21 cellular contexts compared by ENCODE assay signal in genomic region chr9:76531231-76531775, GRCh38.
A peak's percentile ranks its signal among the peaks of the same experiment; 100 is the strongest.
DNase-seq lines count a peak whose midpoint lies in the region; ATAC-seq and TF ChIP-seq lines count a peak whose summit lies in the region.
"Had no signal": no experiment of that assay in that cellular context is flagged by ENCODE, and none has a peak within 500 bp of the region (broad histone marks: within the 10 kb centered on the region; RNA-seq: fewer than 3 reads in every experiment).

No MANE protein-coding gene starts in this region.

- DNase-seq in GM23338 (ENCODE audit: low spot score), result no peak
- DNase-seq in PC-9, result peak in 1 of 2 experiments; percentile 55
- DNase-seq in trophoblast cell, result peak in 1 of 2 donors; percentile 50
- no peak for DNase-seq in GOT3 (lab: John Stamatoyannopoulos, UW)
- DNase-seq in HAP-1 (ENCODE audit: low spot score in 2 of 2), result no peak
- DNase-seq: activated CD4-positive, alpha-beta T cell treated with anti-CD3 and anti-CD28 coated beads, Interleukin-2, amount 10 ng/mL, durations not matched to agents 7 days and 5 days; activated gamma-delta T cell treated with Interleukin-2 at 50 U/mL for 16 hours; activated T-cell treated with anti-CD3 and anti-CD28 coated beads, Interleukin-2, amount 50 U/mL, for 24 hours; DND-41; kidney; NCI-H1417 treated with DMSO at 0.1 percent for 48 hours; NCI-H510A; OCI-M1; stimulated activated CD4-positive, alpha-beta T cell treated with anti-CD3 and anti-CD28 coated beads, Interleukin-4, amount 100 ng/mL, for 4 hours; stimulated activated naive B cell treated with anti-CD40 and anti-IgM and Interleukin-4, amounts not matched to agents 10 μg/mL and 1 μg/mL and 100 μg/mL, for 72 hours had no signal

- H3K4me1 Mint-ChIP-seq in GM23338, result peaks cover 4% of the 10 kb centered on the region; the same call in 2 of the 3 replicates

- no peak overlapping the region for H2BK120ac ChIP-seq in trophoblast cell (ENCODE audit: insufficient read depth, low read length, poor library complexity)

- no peak overlapping the region for H3K14ac ChIP-seq in trophoblast cell (ENCODE audit: low read length)

- no peak overlapping the region for H4K8ac ChIP-seq in trophoblast cell (ENCODE audit: low read depth, low read length)

- H3K4me2 ChIP-seq in GM23338 (no peak overlapping the region), PC-9 (peak overlapping the region; percentile 32), trophoblast cell (ENCODE audit: low read length) (no peak overlapping the region)
- H3K4me2 ChIP-seq: neural progenitor cell had no signal

- H3K27ac Mint-ChIP-seq in GM23338, result no peak overlapping the region
- H3K27ac Mint-ChIP-seq: activated CD4-positive, alpha-beta T cell treated with anti-CD3 and anti-CD28 coated beads, Interleukin-2, amount 10 ng/mL, durations not matched to agents 7 days and 5 days; activated T-cell treated with anti-CD3 and anti-CD28 coated beads, Interleukin-2, amount 50 U/mL, for 24 hours; neural progenitor cell; stimulated activated naive B cell treated with anti-CD40 and anti-IgM and Interleukin-4, amounts not matched to agents 10 μg/mL and 1 μg/mL and 100 μg/mL, for 72 hours; T-helper 2 cell treated with Interferon-gamma antibody and Interleukin-4, amounts not matched to agents 5 μg/mL and 100 μg/mL, for 36 hours had no signal

- H2BK12ac ChIP-seq in trophoblast cell (ENCODE audit: low read length), result no peak overlapping the region

- H3K9me3 ChIP-seq in PC-9 (ENCODE audit: insufficient read depth, low read depth), result no peaks in the 10 kb centered on the region
- no peaks in the 10 kb centered on the region for H3K9me3 ChIP-seq in endocrine pancreas (ENCODE audit: control insufficient read depth, low read length)
- peaks cover 2% of the 10 kb centered on the region for H3K9me3 ChIP-seq in trophoblast cell (ENCODE audit: insufficient read depth, low read depth, low read length)
- no peaks in the 10 kb centered on the region for H3K9me3 ChIP-seq in HAP-1
- H3K9me3 ChIP-seq: suprapubic skin had no signal

- H3K36me3 Mint-ChIP-seq in GM23338 (ENCODE audit: low read depth), result peaks cover 2% of the 10 kb centered on the region; the same call in 1 of the 3 replicates
- H3K36me3 Mint-ChIP-seq: neural progenitor cell had no signal

- no peak overlapping the region for H4K12ac ChIP-seq in trophoblast cell (ENCODE audit: low read depth, low read length)

- H3K23ac ChIP-seq in trophoblast cell (ENCODE audit: low read length), result no peak overlapping the region

- no peak overlapping the region for H3K18ac ChIP-seq in trophoblast cell (ENCODE audit: low read length)

- H4K91ac ChIP-seq in trophoblast cell (ENCODE audit: low read depth, low read length), result no peak overlapping the region

- H3K27me3 ChIP-seq in GM23338 (ENCODE audit: insufficient read depth), result no peaks in the 10 kb centered on the region
- no peaks in the 10 kb centered on the region for H3K27me3 ChIP-seq in PC-9 (ENCODE audit: insufficient read depth, low read depth)
- no peaks in the 10 kb centered on the region for H3K27me3 ChIP-seq in endocrine pancreas (ENCODE audit: control insufficient read depth, insufficient read depth, low read length)
- H3K27me3 ChIP-seq in trophoblast cell (ENCODE audit: insufficient read depth, low read length), result no peaks in the 10 kb centered on the region
- H3K27me3 ChIP-seq in HAP-1 (ENCODE audit: low read depth), result no peaks in the 10 kb centered on the region
- H3K27me3 ChIP-seq: neural progenitor cell, suprapubic skin had no signal

- H3K4me3 Mint-ChIP-seq in GM23338, result no peak overlapping the region
- H3K4me3 Mint-ChIP-seq: activated CD4-positive, alpha-beta T cell treated with anti-CD3 and anti-CD28 coated beads, Interleukin-2, amount 10 ng/mL, durations not matched to agents 7 days and 5 days; activated T-cell treated with anti-CD3 and anti-CD28 coated beads, Interleukin-2, amount 50 U/mL, for 24 hours; neural progenitor cell; T-helper 2 cell treated with Interferon-gamma antibody and Interleukin-4, amounts not matched to agents 5 μg/mL and 100 μg/mL, for 36 hours had no signal

- intact Hi-C loops in PC-9 (cut with micrococcal nuclease; ENCODE audit: unreplicated experiment), result no loop called here

- no peak for ATAC-seq in GM23338
- no peak for ATAC-seq in HG03460 (IDR thresholded peaks at IDR 0.05; ENCODE audit: unreplicated experiment)
- ATAC-seq: K562 had no signal

- peak overlapping the region; percentile 4 for H3K9ac ChIP-seq in endocrine pancreas (ENCODE audit: control insufficient read depth, insufficient read depth, low read length)
- H3K9ac ChIP-seq in trophoblast cell (ENCODE audit: low read length), result no peak overlapping the region
- H3K9ac ChIP-seq: neural progenitor cell had no signal

- WGBS in trophoblast cell (ENCODE audit: extremely low coverage, insufficient coverage, insufficient read length), result no CpG with 5 or more reads among the region's 3 CpGs

- H3K27ac ChIP-seq in GM23338 (ENCODE audit: low read depth) (no peak overlapping the region), PC-9 (peak overlapping the region; percentile 45), trophoblast cell (ENCODE audit: low read depth, low read length) (no peak overlapping the region)
- H3K27ac ChIP-seq: neural progenitor cell, suprapubic skin had no signal

- peaks cover 4% of the 10 kb centered on the region for H3K27me3 Mint-ChIP-seq in GM23338 (ENCODE audit: insufficient read depth, low read depth, poor library complexity)
- H3K27me3 Mint-ChIP-seq: activated CD4-positive, alpha-beta T cell treated with anti-CD3 and anti-CD28 coated beads, Interleukin-2, amount 10 ng/mL, durations not matched to agents 7 days and 5 days; activated T-cell treated with anti-CD3 and anti-CD28 coated beads, Interleukin-2, amount 50 U/mL, for 24 hours; stimulated activated naive B cell treated with anti-CD40 and anti-IgM and Interleukin-4, amounts not matched to agents 10 μg/mL and 1 μg/mL and 100 μg/mL, for 72 hours had no signal

- TF ChIP-seq CTCF in GM23338 (conservative IDR thresholded peaks at IDR 0.05; ENCODE audit: low read depth in 2 of 2) (no peak), PC-9 (conservative IDR thresholded peaks at IDR 0.05) (no peak)

- H3K79me2 ChIP-seq in GM23338 (replicated peaks; ENCODE audit: insufficient read depth), result no peaks in the 10 kb centered on the region
- H3K79me2 ChIP-seq in PC-9 (ENCODE audit: low read depth), result no peaks in the 10 kb centered on the region
- no peaks in the 10 kb centered on the region for H3K79me2 ChIP-seq in trophoblast cell (ENCODE audit: control insufficient read depth, insufficient read depth, low read length, poor library complexity)

- CTCF ChIA-PET in PC-9 (lab: Charles Lee), result no interaction called here

- H3K36me3 ChIP-seq in GM23338 (ENCODE audit: insufficient read depth) (no peaks in the 10 kb centered on the region), PC-9 (ENCODE audit: low read depth) (no peaks in the 10 kb centered on the region), endocrine pancreas (ENCODE audit: control insufficient read depth, insufficient read depth, low read length) (no peaks in the 10 kb centered on the region), trophoblast cell (ENCODE audit: control insufficient read depth in 1 of 2, insufficient read depth in 2 of 2, low read length in 2 of 2) (no peaks in the 10 kb centered on the region), HAP-1 (replicated peaks) (no peaks in the 10 kb centered on the region)
- H3K36me3 ChIP-seq: neural progenitor cell, suprapubic skin had no signal

- BruUV-seq in PC-9 (replicated peaks; lab: Mats Ljungman, UMichigan), result no TSS peak

- H3K4ac ChIP-seq in trophoblast cell (ENCODE audit: low read depth, low read length), result no peak overlapping the region

- H3K9me3 Mint-ChIP-seq in GM23338, result 0 out of 3 replicates have a peak, but pooled peaks cover 2% of the 10 kb centered on the region
- H3K9me3 Mint-ChIP-seq: activated T-cell treated with anti-CD3 and anti-CD28 coated beads, Interleukin-2, amount 50 U/mL, for 24 hours; neural progenitor cell; stimulated activated naive B cell treated with anti-CD40 and anti-IgM and Interleukin-4, amounts not matched to agents 10 μg/mL and 1 μg/mL and 100 μg/mL, for 72 hours; T-helper 2 cell treated with Interferon-gamma antibody and Interleukin-4, amounts not matched to agents 5 μg/mL and 100 μg/mL, for 36 hours had no signal

- H3K9me2 ChIP-seq in GM23338 (ENCODE audit: insufficient read depth) (0 out of 2 replicates have a peak, but pooled peaks cover 3% of the 10 kb centered on the region), PC-9 (ENCODE audit: insufficient read depth) (no peaks in the 10 kb centered on the region)

- H2BK5ac ChIP-seq in trophoblast cell (ENCODE audit: low read depth, low read length, poor library complexity), result no peak overlapping the region

- in situ Hi-C loops in HAP-1 (cut with MboI; ENCODE audit: low sequenced_read_pairs), result no loop called here

- no peaks in the 10 kb centered on the region for H4K20me1 ChIP-seq in GM23338 (replicated peaks; ENCODE audit: insufficient read depth)
- H4K20me1 ChIP-seq in PC-9 (ENCODE audit: insufficient read depth), result no peaks in the 10 kb centered on the region

- POLR2A ChIA-PET in PC-9 (lab: Charles Lee; ENCODE audit: unreplicated experiment), result no interaction called here

- 0 out of 2 replicates have a peak overlapping the region, but pooled peaks have one; percentile 30 for H2AFZ ChIP-seq in GM23338
- peak overlapping the region; percentile 55; the same call in 1 of the 2 replicates for H2AFZ ChIP-seq in PC-9
- H2AFZ ChIP-seq in trophoblast cell (ENCODE audit: insufficient read depth, low read length, poor library complexity), result peak overlapping the region; percentile 57
- H2AFZ ChIP-seq: neural progenitor cell had no signal

- H2AK5ac ChIP-seq in trophoblast cell (ENCODE audit: low read length), result no peak overlapping the region

- H3K79me1 ChIP-seq in trophoblast cell (ENCODE audit: low read length), result no peaks in the 10 kb centered on the region

- H3K4me3 ChIP-seq in GM23338 (no peak overlapping the region), PC-9 (no peak overlapping the region), endocrine pancreas (ENCODE audit: control insufficient read depth, insufficient read depth, low read length) (peak overlapping the region; percentile 54), trophoblast cell (ENCODE audit: low read depth, low read length) (no peak overlapping the region), HAP-1 (no peak overlapping the region)
- H3K4me3 ChIP-seq: K562, neural progenitor cell, suprapubic skin had no signal

- H3F3A ChIP-seq in GM23338 (replicated peaks; ENCODE audit: low read depth), result no peaks in the 10 kb centered on the region
- peaks cover 2% of the 10 kb centered on the region; the same call in 1 of the 2 replicates for H3F3A ChIP-seq in PC-9 (ENCODE audit: insufficient read depth, low read depth)

- H3K4me1 ChIP-seq in GM23338 (ENCODE audit: insufficient read depth), result peaks cover 3% of the 10 kb centered on the region; the same call in 1 of the 2 replicates
- H3K4me1 ChIP-seq in PC-9 (replicated peaks; ENCODE audit: insufficient read depth), result peaks cover 17% of the 10 kb centered on the region
- H3K4me1 ChIP-seq in endocrine pancreas (ENCODE audit: control insufficient read depth, insufficient read depth, low read length), result no peaks in the 10 kb centered on the region
- peaks cover 0 to 3% of the 10 kb centered on the region in 2 experiments for H3K4me1 ChIP-seq in trophoblast cell (ENCODE audit: control insufficient read depth in 1 of 2, insufficient read depth in 2 of 2, low read length in 2 of 2)
- no peaks in the 10 kb centered on the region for H3K4me1 ChIP-seq in HAP-1
- H3K4me1 ChIP-seq: neural progenitor cell had no signal
